ENCODE assay signal across 1 cellular context in the genomic region with DNA sequence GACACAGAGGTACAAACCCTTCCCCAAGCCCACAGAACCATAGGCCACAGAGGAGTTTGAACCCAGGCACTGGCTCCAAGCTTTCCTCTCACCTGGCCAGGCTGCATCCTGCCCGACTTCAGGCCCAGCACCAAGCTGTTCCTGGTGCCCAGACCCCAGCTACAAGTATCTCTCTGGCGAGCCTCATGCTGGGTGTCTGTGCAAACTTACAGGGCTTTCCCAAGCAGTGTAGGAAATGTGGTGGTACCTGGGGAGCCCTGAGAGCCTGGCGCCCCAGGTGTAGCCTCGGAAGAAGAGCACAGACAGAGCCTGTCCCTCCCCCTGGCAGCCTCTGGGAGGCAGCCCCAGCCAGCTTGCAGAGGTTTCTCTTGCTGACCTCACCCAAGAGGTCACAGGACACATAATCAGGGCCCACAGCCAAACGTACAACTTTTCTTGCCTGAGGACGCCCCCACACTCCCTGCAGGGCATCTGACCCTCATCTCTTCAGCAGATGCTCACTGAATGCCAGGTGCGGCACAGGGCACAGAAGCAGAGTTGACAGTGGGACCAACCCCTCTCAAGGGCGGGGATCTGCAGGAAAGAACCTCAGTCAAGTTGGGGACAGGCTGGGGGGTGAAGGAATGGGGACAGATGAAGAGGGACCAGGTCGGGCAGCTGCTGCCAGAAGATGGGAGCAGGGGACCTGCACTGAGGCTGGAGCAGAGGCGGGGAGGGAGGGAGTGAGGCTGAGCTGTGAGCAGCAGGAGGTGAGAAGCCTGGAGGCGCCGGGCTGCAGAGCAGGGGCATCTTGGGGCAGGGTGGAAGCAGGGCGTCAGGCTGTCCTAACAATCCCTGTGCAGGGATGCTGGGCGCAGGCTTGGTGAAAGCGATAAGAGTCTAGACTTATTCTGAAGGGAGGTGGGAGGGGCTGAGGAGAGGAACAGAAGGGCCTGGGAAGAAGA.
TF ChIP-seq lines count a peak whose summit lies in the region.

No MANE protein-coding gene starts in this region.

TF ChIP-seq in HCT116, 20 proteins besides CTCF, POLR2A, EP300 and RAD21:
- TF ChIP-seq, protein P1, sequence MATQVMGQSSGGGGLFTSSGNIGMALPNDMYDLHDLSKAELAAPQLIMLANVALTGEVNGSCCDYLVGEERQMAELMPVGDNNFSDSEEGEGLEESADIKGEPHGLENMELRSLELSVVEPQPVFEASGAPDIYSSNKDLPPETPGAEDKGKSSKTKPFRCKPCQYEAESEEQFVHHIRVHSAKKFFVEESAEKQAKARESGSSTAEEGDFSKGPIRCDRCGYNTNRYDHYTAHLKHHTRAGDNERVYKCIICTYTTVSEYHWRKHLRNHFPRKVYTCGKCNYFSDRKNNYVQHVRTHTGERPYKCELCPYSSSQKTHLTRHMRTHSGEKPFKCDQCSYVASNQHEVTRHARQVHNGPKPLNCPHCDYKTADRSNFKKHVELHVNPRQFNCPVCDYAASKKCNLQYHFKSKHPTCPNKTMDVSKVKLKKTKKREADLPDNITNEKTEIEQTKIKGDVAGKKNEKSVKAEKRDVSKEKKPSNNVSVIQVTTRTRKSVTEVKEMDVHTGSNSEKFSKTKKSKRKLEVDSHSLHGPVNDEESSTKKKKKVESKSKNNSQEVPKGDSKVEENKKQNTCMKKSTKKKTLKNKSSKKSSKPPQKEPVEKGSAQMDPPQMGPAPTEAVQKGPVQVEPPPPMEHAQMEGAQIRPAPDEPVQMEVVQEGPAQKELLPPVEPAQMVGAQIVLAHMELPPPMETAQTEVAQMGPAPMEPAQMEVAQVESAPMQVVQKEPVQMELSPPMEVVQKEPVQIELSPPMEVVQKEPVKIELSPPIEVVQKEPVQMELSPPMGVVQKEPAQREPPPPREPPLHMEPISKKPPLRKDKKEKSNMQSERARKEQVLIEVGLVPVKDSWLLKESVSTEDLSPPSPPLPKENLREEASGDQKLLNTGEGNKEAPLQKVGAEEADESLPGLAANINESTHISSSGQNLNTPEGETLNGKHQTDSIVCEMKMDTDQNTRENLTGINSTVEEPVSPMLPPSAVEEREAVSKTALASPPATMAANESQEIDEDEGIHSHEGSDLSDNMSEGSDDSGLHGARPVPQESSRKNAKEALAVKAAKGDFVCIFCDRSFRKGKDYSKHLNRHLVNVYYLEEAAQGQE (IDR thresholded peaks at IDR 0.05; ENCODE audit: low read depth), result no peak
- TF ChIP-seq SRF (IDR thresholded peaks at IDR 0.05; ENCODE audit: low read depth) (no peak), EGR1 (IDR thresholded peaks at IDR 0.05; ENCODE audit: low read depth) (no peak), EZH2phosphoT487 (IDR thresholded peaks at IDR 0.05; ENCODE audit: borderline replicate concordance) (no peak), YY1 (IDR thresholded peaks at IDR 0.05; ENCODE audit: extremely low read depth, insufficient replicate concordance, low read depth, low read length) (no peak), CEBPB (IDR thresholded peaks at IDR 0.05; ENCODE audit: low read depth) (no peak), ELF1 (IDR thresholded peaks at IDR 0.05; ENCODE audit: borderline replicate concordance, low read depth) (no peak), EZH2 (IDR thresholded peaks at IDR 0.05) (no peak), SP1 (IDR thresholded peaks at IDR 0.05; ENCODE audit: low read depth) (no peak), POLR2AphosphoS5 (IDR thresholded peaks at IDR 0.05; ENCODE audit: low read depth, low read length) (no peak), ZFX (IDR thresholded peaks at IDR 0.05) (no peak)
- TF ChIP-seq, protein P2, sequence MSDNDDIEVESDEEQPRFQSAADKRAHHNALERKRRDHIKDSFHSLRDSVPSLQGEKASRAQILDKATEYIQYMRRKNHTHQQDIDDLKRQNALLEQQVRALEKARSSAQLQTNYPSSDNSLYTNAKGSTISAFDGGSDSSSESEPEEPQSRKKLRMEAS (IDR thresholded peaks at IDR 0.05), result no peak
